8 cellular contexts compared by ENCODE assay signal in the genomic region with DNA sequence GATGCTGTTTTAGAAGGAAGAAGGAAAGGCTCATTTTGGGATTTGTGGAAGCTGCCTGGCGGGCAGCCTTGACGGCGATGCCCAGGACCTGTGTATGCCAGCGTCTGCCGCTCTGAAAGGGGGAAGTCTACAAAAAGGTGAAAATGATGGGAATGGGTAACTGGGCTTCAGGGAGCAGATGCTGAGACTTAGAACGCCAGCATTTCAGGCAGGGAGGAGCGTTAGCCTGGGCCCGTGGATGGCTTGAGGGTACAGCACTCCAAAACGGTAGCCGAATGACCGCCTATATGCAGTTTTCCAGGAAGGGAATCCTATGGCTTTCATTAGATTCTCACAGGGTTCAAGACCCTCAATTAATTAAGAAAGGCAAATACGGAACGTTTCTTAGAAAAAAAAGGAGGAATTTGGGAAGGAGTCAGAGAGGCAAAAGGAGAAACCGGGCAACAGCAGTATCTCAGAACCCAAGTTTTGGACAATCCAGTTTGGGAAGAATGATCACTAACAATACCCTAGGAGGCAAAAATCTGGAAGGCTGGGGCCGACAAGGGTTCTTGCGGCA. TPM values are rescaled to one million over a fixed set of nuclear protein-coding genes. Genes with fewer than 3 reads are reported as not detected.
DNase-seq lines count a peak whose midpoint lies in the region; TF ChIP-seq lines count a peak whose summit lies in the region.

No MANE protein-coding gene starts in this region.

- H3K27ac Mint-ChIP-seq in endodermal cell, result peak overlapping the region; percentile 87

- H3K4me3 Mint-ChIP-seq in endodermal cell, result peak overlapping the region; percentile 81

- H3K4me1 Mint-ChIP-seq in endodermal cell, result peaks cover 24% of the 10 kb centered on the region

- POLR2A ChIA-PET in RWPE1 (lab: Yijun Ruan, JAX; ENCODE audit: low non-redundant PET), result no interaction called here
- POLR2A ChIA-PET in HEK293T (lab: Yijun Ruan, JAX), result interaction anchor here (1.1 to 2.0 kb wide), 7 partner anchors 8 to 42 kb away, joined by 4 to 10 read pairs (median 6); no protein-coding TSS in a partner anchor

- no peaks in the 10 kb centered on the region for H3K27me3 ChIP-seq in endodermal cell (ENCODE audit: control insufficient read depth, insufficient read depth, low read length, poor library complexity, severe bottlenecking)
- H3K27me3 ChIP-seq in mucosa of stomach (ENCODE audit: control insufficient read depth, insufficient read depth, low read length), result no peaks in the 10 kb centered on the region

- peak overlapping the region; percentile 82 for H3K4me3 ChIP-seq in endodermal cell (ENCODE audit: low read length)
- H3K4me3 ChIP-seq in mucosa of stomach (ENCODE audit: low read length), result peak overlapping the region; percentile 40

- 42% methylated on average over 15 to 16 of the region's 16 CpGs for whole genome bisulfite sequencing in endodermal cell (ENCODE audit: insufficient coverage in 1 of 2, insufficient read length in 1 of 2), 2 experiments

- no peaks in the 10 kb centered on the region for H3K9me3 Mint-ChIP-seq in endodermal cell

- H3K4me1 ChIP-seq in endodermal cell (ENCODE audit: control insufficient read depth, insufficient read depth, low read length), result peaks cover 6% of the 10 kb centered on the region
- H3K4me1 ChIP-seq in mucosa of stomach (ENCODE audit: control insufficient read depth, insufficient read depth, low read length), result peaks cover 15% of the 10 kb centered on the region

- H3K9me3 ChIP-seq in endodermal cell (ENCODE audit: control insufficient read depth, low read length), result no peaks in the 10 kb centered on the region
- H3K9me3 ChIP-seq in mucosa of stomach (ENCODE audit: control insufficient read depth, low read length), result no peaks in the 10 kb centered on the region

- TF ChIP-seq CTCF in RWPE1 (conservative IDR thresholded peaks at IDR 0.05; ENCODE audit: low read depth) (no peak), endodermal cell (conservative IDR thresholded peaks at IDR 0.05) (no peak)

- DNase-seq in DMS79 treated with DMSO at 0.1 percent for 48 hours (lab: John Stamatoyannopoulos, UW) (peak; percentile 32), DMS79 (lab: John Stamatoyannopoulos, UW) (no peak), RWPE1 (ENCODE audit: low spot score) (peak; percentile 13), endodermal cell (peak; percentile 53), NCI-H1694 (lab: John Stamatoyannopoulos, UW) (no peak), HEK293T (ENCODE audit: extremely low spot score) (no peak), MV-4-11 (lab: John Stamatoyannopoulos, UW) (no peak)

- no peaks in the 10 kb centered on the region for H3K27me3 Mint-ChIP-seq in endodermal cell (ENCODE audit: insufficient read depth)

- H3K27ac ChIP-seq in RWPE1, result peak overlapping the region; percentile 94
- peak overlapping the region; percentile 87 for H3K27ac ChIP-seq in endodermal cell (ENCODE audit: low read depth, low read length)

- CTCF ChIA-PET in RWPE1 (lab: Yijun Ruan, JAX) (no interaction called here), HEK293T (lab: Yijun Ruan, JAX) (interaction anchor here (0.6 kb wide), 1 partner anchor 584 kb away, joined by 3 read pairs; no protein-coding TSS in a partner anchor)

- H3K36me3 ChIP-seq in endodermal cell (ENCODE audit: control insufficient read depth, insufficient read depth, low read length) (peaks cover 14% of the 10 kb centered on the region), mucosa of stomach (ENCODE audit: control insufficient read depth, insufficient read depth, low read length) (no peaks in the 10 kb centered on the region)

- H3K36me3 Mint-ChIP-seq in endodermal cell (ENCODE audit: low read depth), result peaks cover 30% of the 10 kb centered on the region

- H3K9ac ChIP-seq in endodermal cell (ENCODE audit: extremely low read depth, low read length, poor library complexity, severe bottlenecking), result peak overlapping the region; percentile 45
- peak overlapping the region; percentile 73 for H3K9ac ChIP-seq in mucosa of stomach (ENCODE audit: low read length)

TF ChIP-seq in HEK293T, 16 proteins besides CTCF, POLR2A, EP300 and RAD21:
- no peak for TF ChIP-seq SP1 (IDR thresholded peaks at IDR 0.05)
- TF ChIP-seq ARNT (IDR thresholded peaks at IDR 0.05), result no peak
- no peak for TF ChIP-seq ZNF384 (IDR thresholded peaks at IDR 0.05)
- no peak for TF ChIP-seq FOXM1 (IDR thresholded peaks at IDR 0.05; ENCODE audit: borderline replicate concordance)
- TF ChIP-seq TARDBP (IDR thresholded peaks at IDR 0.05), result no peak
- TF ChIP-seq LEF1 (IDR thresholded peaks at IDR 0.05; ENCODE audit: borderline replicate concordance), result no peak
- TF ChIP-seq FOXK2 (IDR thresholded peaks at IDR 0.05), result no peak
- TF ChIP-seq NFRKB (IDR thresholded peaks at IDR 0.05), result no peak
- no peak for TF ChIP-seq HDGF (IDR thresholded peaks at IDR 0.05; ENCODE audit: borderline replicate concordance)

RNA-seq across cellular contexts. Expression of a gene that starts 0.7 kb away (rescaled TPM):
- total RNA-seq in endodermal cell, result 10 to 100 TPM; 12.4 to 16.8 TPM
- 17.4 TPM for polyA plus RNA-seq in endodermal cell (2013, experiment 1 of 2)
- polyA plus RNA-seq in endodermal cell (2013, experiment 2 of 2), result 16.0 TPM

RNA-seq across cellular contexts. Expression of a gene that starts 22.7 kb away (rescaled TPM):
- total RNA-seq in endodermal cell, result under 1 TPM in 1 of 2 donors, not detected in 1; 0.20 TPM
- polyA plus RNA-seq in endodermal cell (2013, experiment 1 of 2), result 0.50 TPM
- polyA plus RNA-seq in endodermal cell (2013, experiment 2 of 2), result 0.41 TPM

RNA-seq across cellular contexts. Expression of a gene that starts 35.8 kb away (rescaled TPM):
- total RNA-seq in endodermal cell, result 1 to 10 TPM; 5.0 to 7.2 TPM
- polyA plus RNA-seq in endodermal cell (2013, experiment 1 of 2), result 5.4 TPM
- 4.6 TPM for polyA plus RNA-seq in endodermal cell (2013, experiment 2 of 2)

Comparison
In these comparisons a context has a peak if more than half of its experiments do, and no peak if none do; other contexts are left out.
1. DNase-seq: peak in DMS79 treated with DMSO at 0.1 percent for 48 hours (single experiment), RWPE1 (single experiment) and endodermal cell (single experiment); none in DMS79 (single experiment), NCI-H1694 (single experiment), HEK293T (single experiment) and MV-4-11 (single experiment).